ENCODE assay signal across 18 cellular contexts in genomic region chr18:36308711-36309435, GRCh38. TPM values are rescaled to one million over a fixed set of nuclear protein-coding genes. Genes with fewer than 3 reads are reported as not detected.
DNase-seq lines count a peak whose midpoint lies in the region; ATAC-seq and TF ChIP-seq lines count a peak whose summit lies in the region.
"Had no signal": no experiment of that assay in that cellular context is flagged by ENCODE, and none has a peak within 500 bp of the region (broad histone marks: within the 10 kb centered on the region; RNA-seq: fewer than 3 reads in every experiment).

No MANE protein-coding gene starts in this region.

- H3K9me3 ChIP-seq in left ventricle myocardium inferior (replicated peaks) (no peaks in the 10 kb centered on the region), adipocyte (ENCODE audit: control insufficient read depth, low read length) (no peaks in the 10 kb centered on the region), vagina (no peaks in the 10 kb centered on the region)
- H3K9me3 ChIP-seq: esophagus squamous epithelium, mucosa of descending colon, tibial nerve had no signal

- H3K36me3 ChIP-seq in left ventricle myocardium inferior (no peaks in the 10 kb centered on the region), adipocyte (ENCODE audit: control insufficient read depth, insufficient read depth, low read length, severe bottlenecking) (no peaks in the 10 kb centered on the region), vagina (no peaks in the 10 kb centered on the region)
- H3K36me3 ChIP-seq: esophagus squamous epithelium, tibial nerve had no signal

- H3K27me3 ChIP-seq in left ventricle myocardium inferior (ENCODE audit: low read depth) (peaks cover 26% of the 10 kb centered on the region), adipocyte (replicated peaks; ENCODE audit: control insufficient read depth, insufficient read depth, low read length) (no peaks in the 10 kb centered on the region), foreskin keratinocyte (no peaks in the 10 kb centered on the region), vagina (no peaks in the 10 kb centered on the region)
- H3K27me3 ChIP-seq: tibial nerve had no signal

- TF ChIP-seq POLR2A in vagina (IDR thresholded peaks at IDR 0.05), result no peak

- H3K4me1 ChIP-seq in left ventricle myocardium inferior (peaks cover 98% of the 10 kb centered on the region), adipocyte (ENCODE audit: control insufficient read depth, insufficient read depth, low read length) (peaks cover 30% of the 10 kb centered on the region), foreskin keratinocyte (peaks cover 16% of the 10 kb centered on the region), vagina (no peaks in the 10 kb centered on the region)
- H3K4me1 ChIP-seq: tibial nerve had no signal

- intact Hi-C loops in left ventricle myocardium inferior (cut with micrococcal nuclease) (no loop called here), cardiac septum (cut with DNase I) (loop anchor here (5.0 kb wide), 1 partner anchor 48 kb away; no protein-coding TSS in a partner anchor), vagina (cut with DNase I) (no loop called here)

- H3K27ac ChIP-seq in left ventricle myocardium inferior (replicated peaks), result peak overlapping the region; percentile 60
- peak overlapping the region; percentile 22 for H3K27ac ChIP-seq in foreskin keratinocyte
- H3K27ac ChIP-seq in vagina, result no peak overlapping the region
- H3K27ac ChIP-seq: tibial nerve had no signal

- H3K4me3 ChIP-seq in left ventricle myocardium inferior (peak overlapping the region; percentile 20), adipocyte (ENCODE audit: low read length) (peak overlapping the region; percentile 25), vagina (no peak overlapping the region)
- H3K4me3 ChIP-seq: esophagus squamous epithelium, mucosa of descending colon, tibial nerve had no signal

- TF ChIP-seq CTCF in left ventricle myocardium inferior (IDR thresholded peaks at IDR 0.05; ENCODE audit: borderline replicate concordance), result no peak
- TF ChIP-seq CTCF in foreskin keratinocyte (conservative IDR thresholded peaks at IDR 0.05), result no peak
- TF ChIP-seq CTCF in vagina (IDR thresholded peaks at IDR 0.05), result no peak

- DNase-seq in left ventricle myocardium inferior (no peak), cardiac septum (ENCODE audit: low spot score) (no peak), adipocyte (ENCODE audit: low read depth) (no peak), foreskin keratinocyte (peak in 1 of 2 donors; percentile 51), vagina (ENCODE audit: extremely low spot score in 2 of 2) (peak; percentile 11 to 72), NCI-H128 (lab: John Stamatoyannopoulos, UW; ENCODE audit: unreplicated experiment) (no peak)
- DNase-seq in activated naive CD4-positive, alpha-beta T cell treated with Interleukin-2 at 50 U/mL for 16 hours, result no peak
- DNase-seq: activated CD4-positive, CD25-positive, alpha-beta regulatory T cell treated with anti-CD3 and anti-CD28 coated beads, Interleukin-2, amount 50 U/mL, for 72 hours; activated effector memory CD4-positive, alpha-beta T cell treated with Interleukin-2 at 50 U/mL for 16 hours; CD8-positive, alpha-beta T cell; esophagus squamous epithelium; mucosa of descending colon; NCI-H1694 treated with DMSO at 0.1 percent for 48 hours; occipital lobe had no signal

- H3K9ac ChIP-seq in adipocyte (ENCODE audit: low read length), result peak overlapping the region; percentile 55

- ATAC-seq in foreskin keratinocyte (peak; percentile 22), HG03175 (IDR thresholded peaks at IDR 0.05; ENCODE audit: unreplicated experiment) (no peak)
- ATAC-seq: CD8-positive, alpha-beta T cell; stimulated activated memory B cell treated with anti-CD40 and anti-IgM and Interleukin-4, amounts not matched to agents 10 μg/mL and 1 μg/mL and 100 μg/mL, for 72 hours had no signal

RNA-seq across cellular contexts. Expression of gene FHOD3, which starts 11.4 kb away (rescaled TPM):
- 346 TPM for total RNA-seq in left ventricle myocardium inferior
- total RNA-seq in cardiac septum, result 311 TPM
- total RNA-seq in foreskin keratinocyte, result 12.7 and 13.9 TPM in 2 replicates
- 7.8 and 8.7 TPM in 2 replicates for polyA plus RNA-seq in foreskin keratinocyte
- total RNA-seq in vagina, result 5.6 TPM
- total RNA-seq: CD8-positive, alpha-beta T cell; T-helper 2 cell treated with Interferon-gamma antibody and Interleukin-4, amounts not matched to agents 100 ng/mL and 5 ng/mL, for 36 hours had no signal

Comparison
In these comparisons a context has a peak if more than half of its experiments do, and no peak if none do; other contexts are left out.
1. DNase-seq: peak in vagina (2 of 2); none in left ventricle myocardium inferior (single experiment), cardiac septum (single experiment), adipocyte (single experiment), NCI-H128 (single experiment) and activated naive CD4-positive, alpha-beta T cell treated with Interleukin-2 at 50 U/mL for 16 hours (single experiment).
2. H3K4me3 ChIP-seq: peak in left ventricle myocardium inferior (single experiment) and adipocyte (single experiment); none in vagina (0 of 2).
3. RNA of gene FHOD3, which starts 11.4 kb away (total RNA-seq): 346 TPM in left ventricle myocardium inferior (single experiment) and 311 TPM in cardiac septum (single experiment); 12.7 to 13.9 TPM in foreskin keratinocyte and 5.6 TPM in vagina (single experiment); every median in the first group is over 10 times any median in the second.